20 cellular contexts compared by ENCODE assay signal in the genomic region with DNA sequence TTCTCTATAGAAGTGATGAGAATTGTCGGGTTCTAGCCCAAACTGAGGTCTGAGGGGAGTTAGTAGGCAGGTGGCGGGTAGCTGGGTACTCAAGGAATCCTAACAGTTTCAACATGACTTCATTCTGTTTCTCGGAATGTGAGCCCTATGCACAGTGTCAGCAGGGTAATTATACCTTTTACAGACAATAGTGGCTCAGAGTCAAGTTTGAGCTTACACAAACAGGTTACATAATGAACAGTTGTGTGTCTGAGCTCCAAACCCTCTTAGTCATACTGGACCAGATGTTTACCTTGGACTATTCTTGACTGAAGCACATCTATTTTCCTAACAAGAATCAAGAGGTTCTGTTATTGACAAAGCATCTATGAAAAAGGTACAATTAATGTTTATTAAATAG.
DNase-seq lines count a peak whose midpoint lies in the region; ATAC-seq and TF ChIP-seq lines count a peak whose summit lies in the region.
"Had no signal": no experiment of that assay in that cellular context is flagged by ENCODE, and none has a peak within 500 bp of the region (broad histone marks: within the 10 kb centered on the region; RNA-seq: fewer than 3 reads in every experiment).

No MANE protein-coding gene starts in this region.

- no peaks in the 10 kb centered on the region for H3K9me2 ChIP-seq in Karpas-422 (replicated peaks; ENCODE audit: insufficient read depth, low read length)

- no peaks in the 10 kb centered on the region for H3K27me3 Mint-ChIP-seq in activated CD8-positive, alpha-beta memory T cell treated with anti-CD3 and anti-CD28 coated beads, Interleukin-2, amount 10 ng/mL, durations not matched to agents 7 days and 5 days
- H3K27me3 Mint-ChIP-seq: activated naive CD8-positive, alpha-beta T cell treated with anti-CD3 and anti-CD28 coated beads, Interleukin-2, amount 50 U/mL, for 24 hours had no signal

- ATAC-seq in activated CD8-positive, alpha-beta memory T cell treated with anti-CD3 and anti-CD28 coated beads, Interleukin-2, amount 10 ng/mL, durations not matched to agents 7 days and 5 days = no peak
- no peak for ATAC-seq in GM21786 (IDR thresholded peaks at IDR 0.05; ENCODE audit: unreplicated experiment)
- ATAC-seq: activated naive CD8-positive, alpha-beta T cell treated with anti-CD3 and anti-CD28 coated beads, Interleukin-2, amount 50 U/mL, for 24 hours had no signal

- no peaks in the 10 kb centered on the region for H3K27me3 ChIP-seq in Karpas-422 (ENCODE audit: low read length)
- H3K27me3 ChIP-seq: suprapubic skin had no signal

- no peak for TF ChIP-seq CTCF in astrocyte of the spinal cord (IDR thresholded peaks at IDR 0.05; ENCODE audit: low read depth, low read length)

- no peaks in the 10 kb centered on the region for H3K4me1 ChIP-seq in Karpas-422 (ENCODE audit: low read length)
- H3K4me1 ChIP-seq: suprapubic skin had no signal

- H3K79me2 ChIP-seq in Karpas-422 (ENCODE audit: low read length) = no peaks in the 10 kb centered on the region

- no peak overlapping the region for H3K9ac ChIP-seq in Karpas-422 (ENCODE audit: low read length)

- 0 out of 2 replicates have a peak overlapping the region, but pooled peaks have one; percentile 52 for H2AFZ ChIP-seq in Karpas-422 (ENCODE audit: low read length)

- no peaks in the 10 kb centered on the region for H4K20me1 ChIP-seq in Karpas-422 (ENCODE audit: insufficient read depth, low read depth, low read length)

- H3K4me2 ChIP-seq in Karpas-422 (ENCODE audit: low read depth, low read length, poor library complexity, severe bottlenecking) = no peak overlapping the region

- no peak overlapping the region for H3K27ac Mint-ChIP-seq in activated CD8-positive, alpha-beta memory T cell treated with anti-CD3 and anti-CD28 coated beads, Interleukin-2, amount 10 ng/mL, durations not matched to agents 7 days and 5 days
- H3K27ac Mint-ChIP-seq: activated naive CD8-positive, alpha-beta T cell treated with anti-CD3 and anti-CD28 coated beads, Interleukin-2, amount 50 U/mL, for 24 hours; nephron progenitor cell had no signal

- H3K4me1 Mint-ChIP-seq in activated CD8-positive, alpha-beta memory T cell treated with anti-CD3 and anti-CD28 coated beads, Interleukin-2, amount 10 ng/mL, durations not matched to agents 7 days and 5 days = no peaks in the 10 kb centered on the region
- H3K4me1 Mint-ChIP-seq: activated naive CD8-positive, alpha-beta T cell treated with anti-CD3 and anti-CD28 coated beads, Interleukin-2, amount 50 U/mL, for 24 hours; nephron progenitor cell had no signal

- H3K36me3 Mint-ChIP-seq in activated CD8-positive, alpha-beta memory T cell treated with anti-CD3 and anti-CD28 coated beads, Interleukin-2, amount 10 ng/mL, durations not matched to agents 7 days and 5 days = no peaks in the 10 kb centered on the region

- no peaks in the 10 kb centered on the region for H3K36me3 ChIP-seq in Karpas-422 (ENCODE audit: insufficient read depth, low read length)
- H3K36me3 ChIP-seq: suprapubic skin had no signal

- in situ Hi-C loops in astrocyte of the spinal cord (cut with HindIII; ENCODE audit: low sequenced_read_pairs) = no loop called here

- no peak overlapping the region for H3K4me3 Mint-ChIP-seq in activated CD8-positive, alpha-beta memory T cell treated with anti-CD3 and anti-CD28 coated beads, Interleukin-2, amount 10 ng/mL, durations not matched to agents 7 days and 5 days
- H3K4me3 Mint-ChIP-seq: activated naive CD8-positive, alpha-beta T cell treated with anti-CD3 and anti-CD28 coated beads, Interleukin-2, amount 50 U/mL, for 24 hours; nephron progenitor cell had no signal

- no peak overlapping the region for H3K4me3 ChIP-seq in Karpas-422 (ENCODE audit: low read length)
- H3K4me3 ChIP-seq in astrocyte of the spinal cord (ENCODE audit: low read depth, low read length) = no peak overlapping the region
- H3K4me3 ChIP-seq: suprapubic skin had no signal

- H3K9me3 ChIP-seq in Karpas-422 (ENCODE audit: low read length) = no peaks in the 10 kb centered on the region
- H3K9me3 ChIP-seq: suprapubic skin had no signal

- no peak overlapping the region for H3K27ac ChIP-seq in Karpas-422 (ENCODE audit: low read length)
- H3K27ac ChIP-seq: suprapubic skin had no signal

- CTCF ChIA-PET in activated CD8-positive, alpha-beta memory T cell treated with anti-CD3 and anti-CD28 coated beads, Interleukin-2, amount 10 ng/mL, durations not matched to agents 7 days and 5 days (lab: Charles Lee) = no interaction called here

- peak; percentile 85 for DNase-seq in COR-L47 (lab: John Stamatoyannopoulos, UW)
- no peak for DNase-seq in Karpas-422
- DNase-seq in NCI-H2227 (lab: John Stamatoyannopoulos, UW; ENCODE audit: unreplicated experiment) = peak; percentile 54
- DNase-seq in astrocyte of the spinal cord (ENCODE audit: low read depth, low spot score) = peak; percentile 7
- DNase-seq in SIG-M5 (lab: John Stamatoyannopoulos, UW) = no peak
- DNase-seq in activated CD8-positive, alpha-beta memory T cell treated with anti-CD3 and anti-CD28 coated beads, Interleukin-2, amount 10 ng/mL, durations not matched to agents 7 days and 5 days = no peak
- DNase-seq in activated CD4-positive, alpha-beta T cell treated with anti-CD3 and anti-CD28 coated beads, Interleukin-2, amount 50 U/mL, for 4 hours = no peak
- DNase-seq: activated CD4-positive, alpha-beta T cell treated with anti-CD3 and anti-CD28 coated beads for 48 hours; activated CD8-positive, alpha-beta memory T cell treated with anti-CD3 and anti-CD28 coated beads, Interleukin-2, amount 50 U/mL, for 48 hours; activated effector memory CD4-positive, alpha-beta T cell treated with anti-CD3 and anti-CD28 coated beads, Interleukin-2, amount 50 U/mL, for 16 hours; activated naive CD8-positive, alpha-beta T cell treated with anti-CD3 and anti-CD28 coated beads, Interleukin-2, amount 50 U/mL, for 24 hours; C1 segment of cervical spinal cord; foreskin fibroblast; Kasumi-1; NCI-H1436; NCI-H446; nephron progenitor cell; T-helper 1 cell had no signal

- H3K9me3 Mint-ChIP-seq in activated CD8-positive, alpha-beta memory T cell treated with anti-CD3 and anti-CD28 coated beads, Interleukin-2, amount 10 ng/mL, durations not matched to agents 7 days and 5 days (ENCODE audit: low read depth) = no peaks in the 10 kb centered on the region
- H3K9me3 Mint-ChIP-seq: nephron progenitor cell had no signal

Comparison
In these comparisons a context has a peak if more than half of its experiments do, and no peak if none do; other contexts are left out.
1. DNase-seq: peak in COR-L47 (single experiment), NCI-H2227 (single experiment) and astrocyte of the spinal cord (single experiment); none in Karpas-422 (single experiment), SIG-M5 (single experiment), activated CD8-positive, alpha-beta memory T cell treated with anti-CD3 and anti-CD28 coated beads, Interleukin-2, amount 10 ng/mL, durations not matched to agents 7 days and 5 days (single experiment) and activated CD4-positive, alpha-beta T cell treated with anti-CD3 and anti-CD28 coated beads, Interleukin-2, amount 50 U/mL, for 4 hours (0 of 2).